ENCODE assay signal across 23 cellular contexts in genomic region chr1:36520056-36520455, GRCh38. TPM values are rescaled to one million over a fixed set of nuclear protein-coding genes. Genes with fewer than 3 reads are reported as not detected.
"Had no signal": no experiment of that assay in that cellular context is flagged by ENCODE, and none has a peak within 500 bp of the region (broad histone marks: within the 10 kb centered on the region; RNA-seq: fewer than 3 reads in every experiment).

No MANE protein-coding gene starts in this region.

- H3K4me1 ChIP-seq: esophagus squamous epithelium, right lobe of liver, testis had no signal

- DNase-seq: activated CD4-positive, alpha-beta T cell treated with anti-CD3 and anti-CD28 coated beads, Interleukin-2, amount 10 ng/mL, durations not matched to agents 7 days and 5 days; activated CD8-positive, alpha-beta T cell treated with anti-CD3 and anti-CD28 coated beads, Interleukin-2, amount 10 ng/mL, durations not matched to agents 7 days and 5 days; activated gamma-delta T cell treated with Interleukin-2 at 50 U/mL for 16 hours; activated T-cell treated with anti-CD3 and anti-CD28 coated beads, Interleukin-2, amount 50 U/mL, for 72 hours; effector CD8-positive, alpha-beta T cell; esophagus squamous epithelium; left ventricle myocardium superior; mucosa of descending colon; naive B cell; stimulated activated CD4-positive, alpha-beta T cell treated with anti-CD3 and anti-CD28 coated beads, Interleukin-4, amount 100 ng/mL, for 24 hours; T1000; testis had no signal

- H3K36me3 Mint-ChIP-seq: activated naive CD4-positive, alpha-beta T cell treated with anti-CD3 and anti-CD28 coated beads, Interleukin-2, amount 50 U/mL, for 72 hours; memory B cell; naive B cell; stimulated activated effector memory CD8-positive, alpha-beta T cell treated with anti-CD3 and anti-CD28 coated beads, Interleukin-12 subunit alpha, Interleukin-12 subunit beta, amount 100 ng/mL, for 72 hours had no signal

- H3K4me3 Mint-ChIP-seq: activated CD4-positive, alpha-beta T cell treated with anti-CD3 and anti-CD28 coated beads, Interleukin-2, amount 10 ng/mL, durations not matched to agents 7 days and 5 days; activated CD8-positive, alpha-beta T cell treated with anti-CD3 and anti-CD28 coated beads, Interleukin-2, amount 10 ng/mL, durations not matched to agents 7 days and 5 days; activated T-cell treated with anti-CD3 and anti-CD28 coated beads, Interleukin-2, amount 50 U/mL, for 72 hours; dendritic cell treated with granulocyte-macrophage colony-stimulating factor and Interleukin-4, amounts not matched to agents 40 ng/mL and 50 ng/mL, for 4 days; memory B cell; naive B cell; neural crest cell; stimulated activated effector memory CD8-positive, alpha-beta T cell treated with anti-CD3 and anti-CD28 coated beads, Interleukin-12 subunit alpha, Interleukin-12 subunit beta, amount 100 ng/mL, for 72 hours had no signal

- H3K27ac Mint-ChIP-seq: activated CD4-positive, alpha-beta T cell treated with anti-CD3 and anti-CD28 coated beads, Interleukin-2, amount 10 ng/mL, durations not matched to agents 7 days and 5 days; activated CD8-positive, alpha-beta T cell treated with anti-CD3 and anti-CD28 coated beads, Interleukin-2, amount 10 ng/mL, durations not matched to agents 7 days and 5 days; activated naive CD4-positive, alpha-beta T cell treated with anti-CD3 and anti-CD28 coated beads, Interleukin-2, amount 50 U/mL, for 72 hours; activated T-cell treated with anti-CD3 and anti-CD28 coated beads, Interleukin-2, amount 50 U/mL, for 72 hours; dendritic cell treated with granulocyte-macrophage colony-stimulating factor and Interleukin-4, amounts not matched to agents 40 ng/mL and 50 ng/mL, for 4 days; memory B cell; stimulated activated effector memory CD8-positive, alpha-beta T cell treated with anti-CD3 and anti-CD28 coated beads, Interleukin-12 subunit alpha, Interleukin-12 subunit beta, amount 100 ng/mL, for 72 hours had no signal

- H3K27ac ChIP-seq: esophagus squamous epithelium, right lobe of liver, testis, upper lobe of left lung had no signal

- H3K27me3 ChIP-seq: right lobe of liver, testis, upper lobe of left lung had no signal

- H3K27me3 Mint-ChIP-seq: activated CD4-positive, alpha-beta T cell treated with anti-CD3 and anti-CD28 coated beads, Interleukin-2, amount 10 ng/mL, durations not matched to agents 7 days and 5 days; dendritic cell treated with granulocyte-macrophage colony-stimulating factor and Interleukin-4, amounts not matched to agents 40 ng/mL and 50 ng/mL, for 4 days; memory B cell had no signal

- H3K4me1 Mint-ChIP-seq: naive B cell, neural crest cell had no signal

- H3K9me3 ChIP-seq: esophagus squamous epithelium, mucosa of descending colon, right lobe of liver, testis, upper lobe of left lung had no signal

- ATAC-seq: activated CD4-positive, CD25-positive, alpha-beta regulatory T cell treated with anti-CD3 and anti-CD28 coated beads, Interleukin-2, amount 50 U/mL, for 24 hours; activated CD8-positive, alpha-beta T cell treated with anti-CD3 and anti-CD28 coated beads, Interleukin-2, amount 10 ng/mL, durations not matched to agents 7 days and 5 days; activated naive CD4-positive, alpha-beta T cell treated with anti-CD3 and anti-CD28 coated beads, Interleukin-2, amount 50 U/mL, for 72 hours; activated T-cell treated with anti-CD3 and anti-CD28 coated beads, Interleukin-2, amount 50 U/mL, for 72 hours; left ventricle myocardium superior; mucosa of descending colon; right lobe of liver; stimulated activated effector memory CD8-positive, alpha-beta T cell treated with anti-CD3 and anti-CD28 coated beads, Interleukin-12 subunit alpha, Interleukin-12 subunit beta, amount 100 ng/mL, for 72 hours had no signal

- H3K9me3 Mint-ChIP-seq: activated CD4-positive, alpha-beta T cell treated with anti-CD3 and anti-CD28 coated beads, Interleukin-2, amount 10 ng/mL, durations not matched to agents 7 days and 5 days; activated naive CD4-positive, alpha-beta T cell treated with anti-CD3 and anti-CD28 coated beads, Interleukin-2, amount 50 U/mL, for 72 hours; activated T-cell treated with anti-CD3 and anti-CD28 coated beads, Interleukin-2, amount 50 U/mL, for 72 hours; dendritic cell treated with granulocyte-macrophage colony-stimulating factor and Interleukin-4, amounts not matched to agents 40 ng/mL and 50 ng/mL, for 4 days; memory B cell; naive B cell; neural crest cell; stimulated activated effector memory CD8-positive, alpha-beta T cell treated with anti-CD3 and anti-CD28 coated beads, Interleukin-12 subunit alpha, Interleukin-12 subunit beta, amount 100 ng/mL, for 72 hours had no signal

RNA-seq across cellular contexts. Expression of gene CSF3R, which starts 37.3 kb away (rescaled TPM):
- total RNA-seq: endothelial cell of umbilical vein, neural crest cell, osteocyte, pulmonary artery endothelial cell had no signal
